In the genomic region with DNA sequence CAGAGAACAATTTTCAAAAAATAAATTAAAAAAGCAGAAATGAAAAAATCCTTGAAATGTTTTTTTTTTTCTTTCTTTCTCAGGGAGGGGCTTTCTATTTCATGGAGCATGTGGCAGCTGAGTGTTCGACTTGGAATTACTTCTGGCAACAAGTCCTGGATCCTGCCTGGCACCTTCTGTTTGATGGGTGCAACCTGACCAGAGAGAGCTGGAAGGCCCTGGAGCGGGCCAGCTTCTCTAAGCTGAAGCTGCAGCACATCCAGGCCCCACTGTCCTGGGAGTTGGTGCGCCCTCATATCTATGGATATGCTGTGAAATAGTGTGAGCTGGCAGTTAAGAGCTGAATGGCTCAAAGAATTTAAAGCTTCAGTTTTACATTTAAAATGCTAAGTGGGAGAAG, we compare ENCODE assay signal across 12 cellular contexts. TPM values are rescaled to one million over a fixed set of nuclear protein-coding genes. Genes with fewer than 3 reads are reported as not detected.
"Had no signal": no experiment of that assay in that cellular context is flagged by ENCODE, and none has a peak within 500 bp of the region (broad histone marks: within the 10 kb centered on the region; RNA-seq: fewer than 3 reads in every experiment).

No MANE protein-coding gene starts in this region.

- H3K36me3 ChIP-seq: prostate gland had no signal

- H3K36me3 Mint-ChIP-seq: natural killer cell had no signal

- H3K9me3 ChIP-seq: prostate gland had no signal

- H3K27ac Mint-ChIP-seq: activated CD4-positive, alpha-beta memory T cell treated with anti-CD3 and anti-CD28 coated beads, Interleukin-2, amount 10 ng/mL, durations not matched to agents 7 days and 5 days; activated T-helper 1 cell treated with anti-CD3 and anti-CD28 coated beads, Interleukin-12 subunit alpha, Interleukin-12 subunit beta, Interleukin-2, Interleukin-4 antibody, amounts not matched to agents 30 ng/mL and 10 ng/mL and 1 ng/mL, durations not matched to agents 14 hours and 24 hours and 36 hours; dendritic cell treated with granulocyte-macrophage colony-stimulating factor and Interleukin-4, amounts not matched to agents 40 ng/mL and 50 ng/mL, for 4 days; endodermal cell; stimulated activated naive CD8-positive, alpha-beta T cell treated with anti-CD3 and anti-CD28 coated beads, Interleukin-15, Interleukin-2, amounts not matched to agents 100 ng/mL and 50 ng/mL, for 24 hours had no signal

- H3K4me1 Mint-ChIP-seq: activated CD4-positive, alpha-beta memory T cell treated with anti-CD3 and anti-CD28 coated beads, Interleukin-2, amount 10 ng/mL, durations not matched to agents 7 days and 5 days had no signal

- H3K27me3 Mint-ChIP-seq: activated CD4-positive, alpha-beta memory T cell treated with anti-CD3 and anti-CD28 coated beads, Interleukin-2, amount 10 ng/mL, durations not matched to agents 7 days and 5 days; dendritic cell treated with granulocyte-macrophage colony-stimulating factor and Interleukin-4, amounts not matched to agents 40 ng/mL and 50 ng/mL, for 4 days; stimulated activated naive CD8-positive, alpha-beta T cell treated with anti-CD3 and anti-CD28 coated beads, Interleukin-15, Interleukin-2, amounts not matched to agents 100 ng/mL and 50 ng/mL, for 24 hours had no signal

- ATAC-seq: natural killer cell had no signal

- H3K4me3 ChIP-seq: prostate gland had no signal

- H3K9me3 Mint-ChIP-seq: activated CD4-positive, alpha-beta memory T cell treated with anti-CD3 and anti-CD28 coated beads, Interleukin-2, amount 10 ng/mL, durations not matched to agents 7 days and 5 days; activated T-helper 1 cell treated with anti-CD3 and anti-CD28 coated beads, Interleukin-12 subunit alpha, Interleukin-12 subunit beta, Interleukin-2, Interleukin-4 antibody, amounts not matched to agents 30 ng/mL and 10 ng/mL and 1 ng/mL, durations not matched to agents 14 hours and 24 hours and 36 hours; dendritic cell treated with granulocyte-macrophage colony-stimulating factor and Interleukin-4, amounts not matched to agents 40 ng/mL and 50 ng/mL, for 4 days; endodermal cell; natural killer cell; stimulated activated naive CD8-positive, alpha-beta T cell treated with anti-CD3 and anti-CD28 coated beads, Interleukin-15, Interleukin-2, amounts not matched to agents 100 ng/mL and 50 ng/mL, for 24 hours had no signal

- H3K27ac ChIP-seq: prostate gland had no signal

- H3K4me1 ChIP-seq: prostate gland had no signal

- H3K4me3 Mint-ChIP-seq: activated CD4-positive, alpha-beta memory T cell treated with anti-CD3 and anti-CD28 coated beads, Interleukin-2, amount 10 ng/mL, durations not matched to agents 7 days and 5 days; activated T-helper 1 cell treated with anti-CD3 and anti-CD28 coated beads, Interleukin-12 subunit alpha, Interleukin-12 subunit beta, Interleukin-2, Interleukin-4 antibody, amounts not matched to agents 30 ng/mL and 10 ng/mL and 1 ng/mL, durations not matched to agents 14 hours and 24 hours and 36 hours; endodermal cell; stimulated activated naive CD8-positive, alpha-beta T cell treated with anti-CD3 and anti-CD28 coated beads, Interleukin-15, Interleukin-2, amounts not matched to agents 100 ng/mL and 50 ng/mL, for 24 hours had no signal

- DNase-seq: activated CD4-positive, alpha-beta memory T cell treated with anti-CD3 and anti-CD28 coated beads, Interleukin-2, amount 10 ng/mL, durations not matched to agents 7 days and 5 days; activated naive CD4-positive, alpha-beta T cell; endodermal cell; erythroblast; natural killer cell; stimulated activated CD4-positive, alpha-beta T cell treated with anti-CD3 and anti-CD28 coated beads, Interleukin-2, amount 100 ng/mL, for 48 hours; SW 1271 had no signal

RNA-seq across cellular contexts. Expression of a gene that starts 22.5 kb away (rescaled TPM):
- total RNA-seq: activated CD4-positive, alpha-beta memory T cell treated with anti-CD3 and anti-CD28 coated beads, Interleukin-2, amount 10 ng/mL, durations not matched to agents 7 days and 5 days; activated T-helper 1 cell treated with anti-CD3 and anti-CD28 coated beads, Interleukin-12 subunit alpha, Interleukin-12 subunit beta, Interleukin-2, Interleukin-4 antibody, amounts not matched to agents 30 ng/mL and 10 ng/mL and 1 ng/mL, durations not matched to agents 14 hours and 24 hours and 36 hours; endodermal cell; mucosa of gallbladder; natural killer cell; prostate gland had no signal
